Comparison of ENCODE assay signal across 17 cellular contexts in the genomic region with DNA sequence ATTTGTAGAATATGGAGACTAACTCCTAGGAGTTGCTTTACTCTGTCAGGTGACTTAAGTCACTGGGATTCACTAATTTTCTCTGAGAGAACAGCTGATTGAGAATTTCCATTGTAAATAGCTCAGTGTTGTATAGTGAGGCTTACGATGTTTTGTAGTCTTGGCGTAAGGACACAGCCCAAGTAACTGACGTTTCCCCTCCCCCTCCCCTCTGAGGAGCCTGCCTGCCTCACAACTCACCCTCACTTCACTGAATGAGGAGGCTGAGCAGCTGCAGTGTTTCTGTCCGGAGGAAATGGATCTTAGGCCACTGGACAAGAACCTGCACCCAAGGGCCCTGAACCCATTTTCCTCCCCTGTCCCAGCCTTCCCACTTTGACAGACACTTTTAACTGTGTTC.
DNase-seq lines count a peak whose midpoint lies in the region; ATAC-seq lines count a peak whose summit lies in the region.
"Had no signal": no experiment of that assay in that cellular context is flagged by ENCODE, and none has a peak within 500 bp of the region (broad histone marks: within the 10 kb centered on the region; RNA-seq: fewer than 3 reads in every experiment).

No MANE protein-coding gene starts in this region.

- in situ Hi-C loops in HAP-1 (cut with MboI; ENCODE audit: low sequenced_read_pairs): loop anchor here (5.0 to 25.0 kb wide), 3 partner anchors 263 to 793 kb away; a partner anchor contains a TSS

- H3K27me3 ChIP-seq in HAP-1 (ENCODE audit: low read depth): no peaks in the 10 kb centered on the region
- H3K27me3 ChIP-seq: esophagus muscularis mucosa, left lung, right lobe of liver, tibial artery had no signal

- H3K4me3 ChIP-seq in HAP-1: no peak overlapping the region
- H3K4me3 ChIP-seq: esophagus muscularis mucosa, left lung, right lobe of liver, tibial artery had no signal

- H3K9me3 ChIP-seq in HAP-1: no peaks in the 10 kb centered on the region
- H3K9me3 ChIP-seq: esophagus muscularis mucosa, left lung, right lobe of liver, tibial artery had no signal

- DNase-seq in Ammon's horn (ENCODE audit: low spot score) (peak; percentile 61), HAP-1 (ENCODE audit: low spot score in 2 of 2) (peak; percentile 18 to 42), astrocyte of the hippocampus (ENCODE audit: low read depth, low spot score) (peak; percentile 11), midbrain (lab: John Stamatoyannopoulos, UW) (peak; percentile 14)
- no peak for DNase-seq in stimulated activated CD4-positive, alpha-beta T cell treated with anti-CD3 and anti-CD28 coated beads, Interleukin-12 subunit alpha, Interleukin-12 subunit beta, amount 100 ng/mL, for 4 hours
- DNase-seq: activated naive CD8-positive, alpha-beta T cell treated with anti-CD3 and anti-CD28 coated beads, Interleukin-2, amount 10 ng/mL, durations not matched to agents 7 days and 5 days; CD8-positive, alpha-beta memory T cell; NCI-H1436 treated with DMSO at 0.1 percent for 48 hours; stimulated activated naive B cell treated with anti-CD40 and anti-IgM and Interleukin-4, amounts not matched to agents 10 μg/mL and 1 μg/mL and 100 μg/mL, for 72 hours had no signal

- ATAC-seq in HG03159 (IDR thresholded peaks at IDR 0.05; ENCODE audit: unreplicated experiment) (no peak), GM21423 (IDR thresholded peaks at IDR 0.05; ENCODE audit: unreplicated experiment) (no peak), HG03378 (IDR thresholded peaks at IDR 0.05; ENCODE audit: unreplicated experiment) (no peak)
- ATAC-seq: Right ventricle myocardium inferior; stimulated activated naive B cell treated with anti-CD40 and anti-IgM and Interleukin-4, amounts not matched to agents 10 μg/mL and 1 μg/mL and 100 μg/mL, for 72 hours had no signal

- peaks cover 12% of the 10 kb centered on the region for H3K36me3 ChIP-seq in HAP-1 (replicated peaks)

- H3K4me1 ChIP-seq in HAP-1: peaks cover 6% of the 10 kb centered on the region
